Comparison of ENCODE assay signal across 1 cellular context in the genomic region with DNA sequence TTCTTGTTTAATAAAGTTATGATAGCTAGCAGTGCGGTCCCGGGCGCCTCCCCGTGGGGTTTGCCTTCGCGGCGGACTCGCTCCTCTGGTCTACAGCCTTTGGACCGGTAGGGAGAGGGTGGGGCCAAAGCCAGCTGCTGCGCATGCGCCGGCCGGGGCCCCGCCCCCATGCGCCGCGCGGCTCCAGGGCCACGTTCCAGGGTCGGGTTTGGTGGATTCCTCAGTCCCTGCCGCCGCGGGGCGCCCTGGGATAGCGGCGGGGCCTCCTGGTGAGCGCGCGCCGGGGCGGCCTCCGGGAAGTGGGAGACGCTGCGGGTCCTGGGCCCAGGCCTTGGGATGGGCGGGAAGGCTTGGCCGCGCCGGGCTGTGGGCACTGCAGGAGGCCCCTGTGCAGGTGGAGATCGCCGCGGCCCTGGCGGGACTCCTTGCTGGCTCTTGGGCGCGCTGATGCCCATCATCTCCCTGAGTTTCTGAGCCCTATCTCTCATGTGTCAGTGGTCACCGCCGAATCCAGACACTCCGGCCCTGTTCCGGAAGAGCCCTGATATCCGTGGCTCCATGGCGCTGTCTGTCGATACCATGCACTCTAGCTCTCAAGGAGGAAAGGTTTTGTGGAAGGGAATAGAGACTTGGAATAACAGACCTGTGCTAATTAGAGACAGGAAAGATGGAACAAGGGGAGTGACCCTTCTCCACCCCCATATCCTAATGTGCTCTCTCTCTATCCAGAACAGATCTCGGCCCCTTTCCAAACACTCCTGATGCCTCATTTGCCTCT.
A peak's percentile ranks its signal among the peaks of the same experiment; 100 is the strongest.
TF ChIP-seq lines count a peak whose summit lies in the region.

TSS of gene VARS2 (plus strand) at position 163 of the 778 bp plus-strand sequence. CDS start at position 762, 599 bp downstream.

TF ChIP-seq in HepG2, 621 proteins besides CTCF, POLR2A, EP300 and RAD21 (continued from another document and continues in another):
- TF ChIP-seq, protein P1, sequence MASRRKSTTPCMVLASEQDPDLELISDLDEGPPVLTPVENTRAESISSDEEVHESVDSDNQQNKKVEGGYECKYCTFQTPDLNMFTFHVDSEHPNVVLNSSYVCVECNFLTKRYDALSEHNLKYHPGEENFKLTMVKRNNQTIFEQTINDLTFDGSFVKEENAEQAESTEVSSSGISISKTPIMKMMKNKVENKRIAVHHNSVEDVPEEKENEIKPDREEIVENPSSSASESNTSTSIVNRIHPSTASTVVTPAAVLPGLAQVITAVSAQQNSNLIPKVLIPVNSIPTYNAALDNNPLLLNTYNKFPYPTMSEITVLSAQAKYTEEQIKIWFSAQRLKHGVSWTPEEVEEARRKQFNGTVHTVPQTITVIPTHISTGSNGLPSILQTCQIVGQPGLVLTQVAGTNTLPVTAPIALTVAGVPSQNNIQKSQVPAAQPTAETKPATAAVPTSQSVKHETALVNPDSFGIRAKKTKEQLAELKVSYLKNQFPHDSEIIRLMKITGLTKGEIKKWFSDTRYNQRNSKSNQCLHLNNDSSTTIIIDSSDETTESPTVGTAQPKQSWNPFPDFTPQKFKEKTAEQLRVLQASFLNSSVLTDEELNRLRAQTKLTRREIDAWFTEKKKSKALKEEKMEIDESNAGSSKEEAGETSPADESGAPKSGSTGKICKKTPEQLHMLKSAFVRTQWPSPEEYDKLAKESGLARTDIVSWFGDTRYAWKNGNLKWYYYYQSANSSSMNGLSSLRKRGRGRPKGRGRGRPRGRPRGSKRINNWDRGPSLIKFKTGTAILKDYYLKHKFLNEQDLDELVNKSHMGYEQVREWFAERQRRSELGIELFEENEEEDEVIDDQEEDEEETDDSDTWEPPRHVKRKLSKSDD (CRISPR knock-in tag; IDR thresholded peaks at IDR 0.05; ENCODE audit: low read depth): peak; percentile 72
- TF ChIP-seq ZFP1 (CRISPR knock-in tag; IDR thresholded peaks at IDR 0.05) (peak; percentile 79; the same call in 1 of the 2 replicates), ZNF704 (CRISPR knock-in tag; IDR thresholded peaks at IDR 0.05; ENCODE audit: borderline replicate concordance) (peak; percentile 79; the same call in 1 of the 2 replicates), CREM (IDR thresholded peaks at IDR 0.05) (no peak), CREM (CRISPR knock-in tag; IDR thresholded peaks at IDR 0.05) (no peak), KAT8 (CRISPR knock-in tag; IDR thresholded peaks at IDR 0.05) (peak; percentile 95), SNAI1 (CRISPR knock-in tag; IDR thresholded peaks at IDR 0.05; ENCODE audit: borderline replicate concordance) (peak; percentile 99), TSC22D2 (CRISPR knock-in tag; IDR thresholded peaks at IDR 0.05; ENCODE audit: borderline replicate concordance) (peak; percentile 98), KMT2B (CRISPR knock-in tag; IDR thresholded peaks at IDR 0.05) (peak; percentile 83), ZBTB25 (CRISPR knock-in tag; IDR thresholded peaks at IDR 0.05) (peak; percentile 90), ZNF563 (CRISPR knock-in tag; IDR thresholded peaks at IDR 0.05) (peak; percentile 90), RCOR2 (CRISPR knock-in tag; IDR thresholded peaks at IDR 0.05) (0 out of 2 replicates have a peak, but pooled peaks have one; percentile 33), ZBTB10 (CRISPR knock-in tag; IDR thresholded peaks at IDR 0.05; ENCODE audit: borderline replicate concordance) (peak; percentile 87; the same call in 1 of the 2 replicates), AGO1 (IDR thresholded peaks at IDR 0.05; ENCODE audit: low read depth, low read length, poor library complexity, severe bottlenecking) (peak; percentile 88), U2AF2 (IDR thresholded peaks at IDR 0.05; ENCODE audit: low read depth, low read length) (no peak), ZNF251 (CRISPR knock-in tag; IDR thresholded peaks at IDR 0.05) (0 out of 2 replicates have a peak, but pooled peaks have one; percentile 19), SOX13 (IDR thresholded peaks at IDR 0.05) (no peak), SOX13 (CRISPR knock-in tag; conservative IDR thresholded peaks at IDR 0.05 in 1 of 2, IDR thresholded peaks at IDR 0.05 in 1 of 2) (peak in 1 of 2 experiments; percentile 51; a peak in 2 of 4 replicates), HOXA5 (CRISPR knock-in tag; IDR thresholded peaks at IDR 0.05) (peak; percentile 92), ZFP82 (CRISPR knock-in tag; IDR thresholded peaks at IDR 0.05; ENCODE audit: borderline replicate concordance) (peak; percentile 91; the same call in 1 of the 2 replicates), SUZ12 (IDR thresholded peaks at IDR 0.05; ENCODE audit: low read depth, low read length) (no peak), ZNF549 (CRISPR knock-in tag; IDR thresholded peaks at IDR 0.05) (peak; percentile 56; the same call in 1 of the 2 replicates), ZNF800 (CRISPR knock-in tag; IDR thresholded peaks at IDR 0.05) (peak; percentile 94), ZNF850 (CRISPR knock-in tag; conservative IDR thresholded peaks at IDR 0.05) (peak; percentile 84; the same call in 1 of the 2 replicates), ZSCAN9 (CRISPR knock-in tag; IDR thresholded peaks at IDR 0.05; ENCODE audit: borderline replicate concordance) (peak; percentile 93), HDAC2 (CRISPR knock-in tag; IDR thresholded peaks at IDR 0.05) (peak; percentile 77), ZNF574 (CRISPR knock-in tag; IDR thresholded peaks at IDR 0.05) (peak; percentile 98), SMAD1 (CRISPR knock-in tag; IDR thresholded peaks at IDR 0.05; ENCODE audit: borderline replicate concordance, low read depth) (0 out of 2 replicates have a peak, but pooled peaks have one; percentile 73)
- TF ChIP-seq, protein P2, sequence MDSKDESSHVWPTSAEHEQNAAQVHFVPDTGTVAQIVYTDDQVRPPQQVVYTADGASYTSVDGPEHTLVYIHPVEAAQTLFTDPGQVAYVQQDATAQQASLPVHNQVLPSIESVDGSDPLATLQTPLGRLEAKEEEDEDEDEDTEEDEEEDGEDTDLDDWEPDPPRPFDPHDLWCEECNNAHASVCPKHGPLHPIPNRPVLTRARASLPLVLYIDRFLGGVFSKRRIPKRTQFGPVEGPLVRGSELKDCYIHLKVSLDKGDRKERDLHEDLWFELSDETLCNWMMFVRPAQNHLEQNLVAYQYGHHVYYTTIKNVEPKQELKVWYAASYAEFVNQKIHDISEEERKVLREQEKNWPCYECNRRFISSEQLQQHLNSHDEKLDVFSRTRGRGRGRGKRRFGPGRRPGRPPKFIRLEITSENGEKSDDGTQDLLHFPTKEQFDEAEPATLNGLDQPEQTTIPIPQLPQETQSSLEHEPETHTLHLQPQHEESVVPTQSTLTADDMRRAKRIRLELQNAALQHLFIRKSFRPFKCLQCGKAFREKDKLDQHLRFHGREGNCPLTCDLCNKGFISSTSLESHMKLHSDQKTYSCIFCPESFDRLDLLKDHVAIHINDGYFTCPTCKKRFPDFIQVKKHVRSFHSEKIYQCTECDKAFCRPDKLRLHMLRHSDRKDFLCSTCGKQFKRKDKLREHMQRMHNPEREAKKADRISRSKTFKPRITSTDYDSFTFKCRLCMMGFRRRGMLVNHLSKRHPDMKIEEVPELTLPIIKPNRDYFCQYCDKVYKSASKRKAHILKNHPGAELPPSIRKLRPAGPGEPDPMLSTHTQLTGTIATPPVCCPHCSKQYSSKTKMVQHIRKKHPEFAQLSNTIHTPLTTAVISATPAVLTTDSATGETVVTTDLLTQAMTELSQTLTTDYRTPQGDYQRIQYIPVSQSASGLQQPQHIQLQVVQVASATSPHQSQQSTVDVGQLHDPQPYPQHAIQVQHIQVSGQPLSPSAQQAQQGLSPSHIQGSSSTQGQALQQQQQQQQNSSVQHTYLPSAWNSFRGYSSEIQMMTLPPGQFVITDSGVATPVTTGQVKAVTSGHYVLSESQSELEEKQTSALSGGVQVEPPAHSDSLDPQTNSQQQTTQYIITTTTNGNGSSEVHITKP (CRISPR knock-in tag; IDR thresholded peaks at IDR 0.05; ENCODE audit: low read depth): peak; percentile 27; the same call in 1 of the 2 replicates
- TF ChIP-seq, protein P3, sequence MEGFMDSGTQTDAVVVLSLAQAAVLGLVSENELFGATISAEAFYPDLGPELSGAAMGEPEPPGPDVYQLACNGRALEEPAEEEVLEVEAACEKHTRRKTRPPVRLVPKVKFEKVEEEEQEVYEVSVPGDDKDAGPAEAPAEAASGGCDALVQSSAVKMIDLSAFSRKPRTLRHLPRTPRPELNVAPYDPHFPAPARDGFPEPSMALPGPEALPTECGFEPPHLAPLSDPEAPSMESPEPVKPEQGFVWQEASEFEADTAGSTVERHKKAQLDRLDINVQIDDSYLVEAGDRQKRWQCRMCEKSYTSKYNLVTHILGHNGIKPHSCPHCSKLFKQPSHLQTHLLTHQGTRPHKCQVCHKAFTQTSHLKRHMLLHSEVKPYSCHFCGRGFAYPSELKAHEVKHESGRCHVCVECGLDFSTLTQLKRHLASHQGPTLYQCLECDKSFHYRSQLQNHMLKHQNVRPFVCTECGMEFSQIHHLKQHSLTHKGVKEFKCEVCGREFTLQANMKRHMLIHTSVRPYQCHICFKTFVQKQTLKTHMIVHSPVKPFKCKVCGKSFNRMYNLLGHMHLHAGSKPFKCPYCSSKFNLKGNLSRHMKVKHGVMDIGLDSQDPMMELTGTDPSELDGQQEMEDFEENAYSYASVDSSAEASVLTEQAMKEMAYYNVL (CRISPR knock-in tag; IDR thresholded peaks at IDR 0.05; ENCODE audit: borderline replicate concordance): peak; percentile 95
- TF ChIP-seq, protein P4, sequence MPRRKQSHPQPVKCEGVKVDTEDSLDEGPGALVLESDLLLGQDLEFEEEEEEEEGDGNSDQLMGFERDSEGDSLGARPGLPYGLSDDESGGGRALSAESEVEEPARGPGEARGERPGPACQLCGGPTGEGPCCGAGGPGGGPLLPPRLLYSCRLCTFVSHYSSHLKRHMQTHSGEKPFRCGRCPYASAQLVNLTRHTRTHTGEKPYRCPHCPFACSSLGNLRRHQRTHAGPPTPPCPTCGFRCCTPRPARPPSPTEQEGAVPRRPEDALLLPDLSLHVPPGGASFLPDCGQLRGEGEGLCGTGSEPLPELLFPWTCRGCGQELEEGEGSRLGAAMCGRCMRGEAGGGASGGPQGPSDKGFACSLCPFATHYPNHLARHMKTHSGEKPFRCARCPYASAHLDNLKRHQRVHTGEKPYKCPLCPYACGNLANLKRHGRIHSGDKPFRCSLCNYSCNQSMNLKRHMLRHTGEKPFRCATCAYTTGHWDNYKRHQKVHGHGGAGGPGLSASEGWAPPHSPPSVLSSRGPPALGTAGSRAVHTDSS (CRISPR knock-in tag; conservative IDR thresholded peaks at IDR 0.05): no peak
